22 cellular contexts compared by ENCODE assay signal in the genomic region with DNA sequence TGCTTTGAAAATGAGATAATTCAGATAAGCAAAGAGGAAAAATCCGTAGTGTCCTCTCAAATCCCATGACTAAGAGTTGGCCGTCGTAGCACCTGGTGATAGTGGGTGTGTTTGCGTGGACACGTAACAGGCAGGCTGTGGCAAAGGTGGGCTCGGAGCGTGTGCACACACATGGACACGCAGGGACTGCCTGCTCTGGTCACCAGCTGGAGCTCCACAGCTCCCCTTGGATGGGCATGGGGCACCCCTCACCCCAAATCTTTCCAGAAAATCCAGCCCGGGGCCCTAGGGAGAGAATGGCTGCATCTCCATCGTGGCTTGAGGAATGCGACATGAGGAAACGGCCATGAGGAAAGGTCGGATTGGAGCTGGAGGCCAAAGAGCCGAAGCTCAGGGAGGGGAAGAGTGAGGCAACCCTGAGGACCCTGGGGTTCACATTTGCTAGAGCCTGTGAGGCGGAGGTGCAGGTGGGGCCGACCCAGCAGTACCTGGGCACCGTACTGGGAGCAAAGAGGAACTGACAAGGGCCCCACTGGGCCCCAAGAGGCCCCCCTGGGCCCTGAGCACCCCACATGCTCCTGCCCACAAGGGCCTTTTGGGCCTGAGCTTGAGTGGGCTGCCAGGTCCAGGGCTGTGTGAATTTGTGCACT. TPM values are rescaled to one million over a fixed set of nuclear protein-coding genes. Genes with fewer than 3 reads are reported as not detected.
DNase-seq lines count a peak whose midpoint lies in the region; ATAC-seq and TF ChIP-seq lines count a peak whose summit lies in the region.
"Had no signal": no experiment of that assay in that cellular context is flagged by ENCODE, and none has a peak within 500 bp of the region (broad histone marks: within the 10 kb centered on the region; RNA-seq: fewer than 3 reads in every experiment).

No MANE protein-coding gene starts in this region.

- H3K27me3 ChIP-seq in GM23338 (ENCODE audit: insufficient read depth) (no peaks in the 10 kb centered on the region), PC-9 (ENCODE audit: insufficient read depth, low read depth) (no peaks in the 10 kb centered on the region), endodermal cell (ENCODE audit: control insufficient read depth, insufficient read depth, low read length, poor library complexity, severe bottlenecking) (no peaks in the 10 kb centered on the region), osteoblast (ENCODE audit: insufficient read depth, low read length) (no peaks in the 10 kb centered on the region), foreskin keratinocyte (no peaks in the 10 kb centered on the region)
- H3K27me3 ChIP-seq: SJSA1 had no signal

- H3K9me2 ChIP-seq in GM23338 (ENCODE audit: insufficient read depth) (no peaks in the 10 kb centered on the region), PC-9 (ENCODE audit: insufficient read depth) (no peaks in the 10 kb centered on the region)

- ATAC-seq in GM23338 (no peak), GM18517 (IDR thresholded peaks at IDR 0.05; ENCODE audit: unreplicated experiment) (no peak), foreskin keratinocyte (no peak), HG02623 (IDR thresholded peaks at IDR 0.05; ENCODE audit: unreplicated experiment) (no peak)
- ATAC-seq: CD8-positive, alpha-beta T cell had no signal

- H3K36me3 Mint-ChIP-seq in GM23338 (ENCODE audit: low read depth) (no peaks in the 10 kb centered on the region), endodermal cell (ENCODE audit: low read depth) (no peaks in the 10 kb centered on the region)
- H3K36me3 Mint-ChIP-seq: CD8-positive, alpha-beta T cell had no signal

- no peaks in the 10 kb centered on the region for H3K79me2 ChIP-seq in GM23338 (replicated peaks; ENCODE audit: insufficient read depth)
- no peaks in the 10 kb centered on the region for H3K79me2 ChIP-seq in PC-9 (ENCODE audit: low read depth)
- no peaks in the 10 kb centered on the region for H3K79me2 ChIP-seq in osteoblast (ENCODE audit: insufficient read depth, low read length)

- CTCF ChIA-PET in PC-9 (lab: Charles Lee): interaction anchor here (0.6 kb wide), 1 partner anchor 333 kb away, joined by 10 read pairs; no protein-coding TSS in a partner anchor

- 93 to 96% methylated on average over 14 to 17 of the region's 17 CpGs for WGBS in endodermal cell (ENCODE audit: insufficient coverage in 1 of 2, insufficient read length in 1 of 2), 2 experiments

- H3K4me3 ChIP-seq in GM23338 (no peak overlapping the region), PC-9 (no peak overlapping the region), endodermal cell (ENCODE audit: low read length) (no peak overlapping the region), osteoblast (ENCODE audit: insufficient read depth, low read length) (no peak overlapping the region)
- H3K4me3 ChIP-seq: GM23248, SJSA1 had no signal

- H3K27ac Mint-ChIP-seq in GM23338 (no peak overlapping the region), endodermal cell (no peak overlapping the region)
- H3K27ac Mint-ChIP-seq: CD8-positive, alpha-beta T cell had no signal

- H3K4me2 ChIP-seq in GM23338 (no peak overlapping the region), PC-9 (no peak overlapping the region), osteoblast (ENCODE audit: insufficient read depth, low read length) (no peak overlapping the region)

- no peak overlapping the region for H3K27ac ChIP-seq in GM23338 (ENCODE audit: low read depth)
- H3K27ac ChIP-seq in PC-9: 0 out of 2 replicates have a peak overlapping the region, but pooled peaks have one; percentile 63
- H3K27ac ChIP-seq in endodermal cell (ENCODE audit: low read depth, low read length): no peak overlapping the region
- no peak overlapping the region for H3K27ac ChIP-seq in osteoblast (ENCODE audit: low read depth, low read length)
- no peak overlapping the region for H3K27ac ChIP-seq in foreskin keratinocyte
- H3K27ac ChIP-seq: GM23248, SJSA1 had no signal

- H2AFZ ChIP-seq in GM23338 (peak overlapping the region; percentile 43; the same call in 1 of the 2 replicates), PC-9 (no peak overlapping the region), osteoblast (ENCODE audit: low read length) (no peak overlapping the region)
- H2AFZ ChIP-seq: GM23248 had no signal

- no peak overlapping the region for H3K9ac ChIP-seq in endodermal cell (ENCODE audit: extremely low read depth, low read length, poor library complexity, severe bottlenecking)
- H3K9ac ChIP-seq: GM23248 had no signal

- H3K27me3 Mint-ChIP-seq in GM23338 (ENCODE audit: insufficient read depth, low read depth, poor library complexity) (peaks cover 4% of the 10 kb centered on the region), endodermal cell (ENCODE audit: insufficient read depth) (peaks cover 2% of the 10 kb centered on the region)

- H3K36me3 ChIP-seq in GM23338 (ENCODE audit: insufficient read depth) (no peaks in the 10 kb centered on the region), PC-9 (ENCODE audit: low read depth) (no peaks in the 10 kb centered on the region), endodermal cell (ENCODE audit: control insufficient read depth, insufficient read depth, low read length) (no peaks in the 10 kb centered on the region), osteoblast (ENCODE audit: insufficient read depth, low read length) (no peaks in the 10 kb centered on the region)
- H3K36me3 ChIP-seq: SJSA1 had no signal

- H3K4me3 Mint-ChIP-seq in GM23338 (no peak overlapping the region), endodermal cell (no peak overlapping the region)
- H3K4me3 Mint-ChIP-seq: CD8-positive, alpha-beta T cell had no signal

- H4K20me1 ChIP-seq in GM23338 (replicated peaks; ENCODE audit: insufficient read depth) (no peaks in the 10 kb centered on the region), PC-9 (ENCODE audit: insufficient read depth) (no peaks in the 10 kb centered on the region), osteoblast (ENCODE audit: insufficient read depth, low read length) (no peaks in the 10 kb centered on the region)

- BruUV-seq in PC-9 (replicated peaks; lab: Mats Ljungman, UMichigan): no TSS peak

- POLR2A ChIA-PET in PC-9 (lab: Charles Lee; ENCODE audit: unreplicated experiment): no interaction called here

- H3F3A ChIP-seq in GM23338 (replicated peaks; ENCODE audit: low read depth): no peaks in the 10 kb centered on the region
- peaks cover 6% of the 10 kb centered on the region; the same call in 1 of the 2 replicates for H3F3A ChIP-seq in PC-9 (ENCODE audit: insufficient read depth, low read depth)

- DNase-seq in GM23338 (ENCODE audit: low spot score) (no peak), PC-9 (no peak), endodermal cell (peak; percentile 26), osteoblast (ENCODE audit: insufficient read length, low spot score, missing footprints) (peak; percentile 69), foreskin keratinocyte (no peak)
- DNase-seq in activated CD4-positive, alpha-beta T cell treated with anti-CD3 and anti-CD28 coated beads, Interleukin-2, amount 50 U/mL, for 1 hour: no peak
- DNase-seq: AML-193; C1 segment of cervical spinal cord; CD8-positive, alpha-beta T cell; GM23248; KBM-7; NCI-H1092; NCI-H1436 treated with DMSO at 0.1 percent for 48 hours; NCI-H2029; NCI-H226; NCI-H748 treated with DMSO at 0.1 percent for 48 hours; NK-92 treated with Interleukin-12 subunit alpha and Interleukin-12 subunit beta, amount 100 ng/mL, for 24 hours had no signal

- no peaks in the 10 kb centered on the region for H3K9me3 Mint-ChIP-seq in GM23338
- no peaks in the 10 kb centered on the region for H3K9me3 Mint-ChIP-seq in endodermal cell
- H3K9me3 Mint-ChIP-seq: CD8-positive, alpha-beta T cell had no signal

- no peaks in the 10 kb centered on the region for H3K9me3 ChIP-seq in PC-9 (ENCODE audit: insufficient read depth, low read depth)
- no peaks in the 10 kb centered on the region for H3K9me3 ChIP-seq in endodermal cell (ENCODE audit: control insufficient read depth, low read length)
- no peaks in the 10 kb centered on the region for H3K9me3 ChIP-seq in osteoblast (ENCODE audit: low read depth, low read length)
- H3K9me3 ChIP-seq: SJSA1 had no signal

- no peaks in the 10 kb centered on the region for H3K4me1 ChIP-seq in GM23338 (ENCODE audit: insufficient read depth)
- peaks cover 21% of the 10 kb centered on the region for H3K4me1 ChIP-seq in PC-9 (replicated peaks; ENCODE audit: insufficient read depth)
- no peaks in the 10 kb centered on the region for H3K4me1 ChIP-seq in endodermal cell (ENCODE audit: control insufficient read depth, insufficient read depth, low read length)
- no peaks in the 10 kb centered on the region for H3K4me1 ChIP-seq in osteoblast (ENCODE audit: insufficient read depth, low read length)
- H3K4me1 ChIP-seq in foreskin keratinocyte: no peaks in the 10 kb centered on the region
- H3K4me1 ChIP-seq: SJSA1 had no signal

- intact Hi-C loops in PC-9 (cut with micrococcal nuclease; ENCODE audit: unreplicated experiment): no loop called here

- H3K4me1 Mint-ChIP-seq in GM23338: peaks cover 6% of the 10 kb centered on the region
- H3K4me1 Mint-ChIP-seq in endodermal cell: peaks cover 6% of the 10 kb centered on the region

- no peak for TF ChIP-seq CTCF in GM23338 (conservative IDR thresholded peaks at IDR 0.05; ENCODE audit: low read depth in 2 of 2)
- no peak for TF ChIP-seq CTCF in PC-9 (conservative IDR thresholded peaks at IDR 0.05)
- TF ChIP-seq CTCF in endodermal cell (conservative IDR thresholded peaks at IDR 0.05): no peak
- no peak for TF ChIP-seq CTCF in osteoblast (IDR thresholded peaks at IDR 0.05; ENCODE audit: extremely low read depth, low read depth, low read length)
- no peak for TF ChIP-seq CTCF in foreskin keratinocyte (conservative IDR thresholded peaks at IDR 0.05)

TF ChIP-seq in GM23338, 12 proteins besides CTCF, POLR2A, EP300 and RAD21 (continues in another document):
- no peak for TF ChIP-seq NANOG (IDR thresholded peaks at IDR 0.05; ENCODE audit: borderline replicate concordance)
- TF ChIP-seq JUNB (IDR thresholded peaks at IDR 0.05; ENCODE audit: unreplicated experiment): no peak
- no peak for TF ChIP-seq POLR2AphosphoS5 (IDR thresholded peaks at IDR 0.05; ENCODE audit: low read depth)
- TF ChIP-seq STAT1 (IDR thresholded peaks at IDR 0.05; ENCODE audit: unreplicated experiment): no peak
- TF ChIP-seq ZNF114 (CRISPR knock-in tag; IDR thresholded peaks at IDR 0.05): no peak

RNA-seq across cellular contexts. Expression of gene DNAH17, which starts 51.6 kb away (rescaled TPM):
- 0.59 and 1.5 TPM in 2 replicates for total RNA-seq in GM23338 (2014; rRNA removed; shearing (Covaris generic))
- polyA plus RNA-seq in GM23338 (2016; fragmentation: Nextera tagmentation; extraction: Ambion mirVana) (2.0 and 2.2 TPM in 2 replicates), foreskin keratinocyte (0.04 and 0.06 TPM in 2 replicates)
- total RNA-seq in PC-9 (2021) (0.76 and 1.4 TPM in 2 replicates), endodermal cell (under 1 TPM; 0.13 to 0.64 TPM), osteoblast (under 0.01 TPM in 2 replicates), foreskin keratinocyte (0.07 and 0.10 TPM in 2 replicates)
- polyA plus RNA-seq in endodermal cell (2013, experiment 1 of 2): not detected
- polyA plus RNA-seq in endodermal cell (2013, experiment 2 of 2): 0.12 TPM
- total RNA-seq: G401, GM23248, SJSA1 had no signal
- polyA plus RNA-seq: AG04450 had no signal

Comparison
In these comparisons a context has a peak if more than half of its experiments do, and no peak if none do; other contexts are left out.
1. DNase-seq: peak in endodermal cell (single experiment) and osteoblast (single experiment); none in GM23338 (single experiment), PC-9 (0 of 2), activated CD4-positive, alpha-beta T cell treated with anti-CD3 and anti-CD28 coated beads, Interleukin-2, amount 50 U/mL, for 1 hour (single experiment) and foreskin keratinocyte (0 of 2).